ENCODE assay signal across 17 cellular contexts in the genomic region with DNA sequence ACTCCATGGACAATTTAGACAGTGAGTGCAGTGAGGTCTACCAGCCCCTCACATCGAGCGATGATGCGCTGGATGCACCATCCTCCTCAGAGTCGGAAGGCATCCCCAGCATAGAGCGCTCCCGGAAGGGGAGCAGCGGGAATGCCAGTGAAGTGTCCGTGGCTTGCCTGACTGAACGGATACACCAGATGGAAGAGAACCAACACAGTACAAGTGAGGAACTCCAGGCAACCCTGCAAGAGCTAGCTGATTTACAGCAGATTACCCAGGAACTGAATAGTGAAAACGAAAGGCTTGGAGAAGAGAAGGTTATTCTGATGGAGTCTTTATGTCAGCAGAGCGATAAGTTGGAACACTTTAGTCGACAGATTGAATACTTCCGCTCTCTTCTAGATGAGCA.
"Had no signal": no experiment of that assay in that cellular context is flagged by ENCODE, and none has a peak within 500 bp of the region (broad histone marks: within the 10 kb centered on the region; RNA-seq: fewer than 3 reads in every experiment).

No MANE protein-coding gene starts in this region.

- FAIRE-seq: TTC549 had no signal

- H3K4me1 Mint-ChIP-seq: neural progenitor cell had no signal

- H2AFZ ChIP-seq: neural progenitor cell had no signal

- ATAC-seq: activated CD8-positive, alpha-beta T cell treated with anti-CD3 and anti-CD28 coated beads, Interleukin-2, amount 10 ng/mL, durations not matched to agents 7 days and 5 days; body of pancreas; left ventricle myocardium superior had no signal

- H3K9me3 ChIP-seq: body of pancreas, colonic mucosa, prostate gland, SJSA1 had no signal

- H3K36me3 ChIP-seq: colonic mucosa had no signal

- H3K27me3 ChIP-seq: body of pancreas, colonic mucosa, neural progenitor cell, SJSA1 had no signal

- H3K9ac ChIP-seq: neural progenitor cell had no signal

- H3K27ac ChIP-seq: colonic mucosa, neural progenitor cell, prostate gland, SJSA1 had no signal

- H3K27me3 Mint-ChIP-seq: activated CD4-positive, alpha-beta T cell treated with anti-CD3 and anti-CD28 coated beads, Interleukin-2, amount 10 ng/mL, durations not matched to agents 24 days and 14 days; activated T-cell treated with anti-CD3 and anti-CD28 coated beads, Interleukin-2, amount 50 U/mL, for 24 hours; stimulated activated naive CD8-positive, alpha-beta T cell treated with anti-CD3 and anti-CD28 coated beads, Interleukin-15, Interleukin-2, amounts not matched to agents 100 ng/mL and 50 ng/mL, for 24 hours had no signal

- H3K4me1 ChIP-seq: colonic mucosa, neural progenitor cell, prostate gland had no signal

- DNase-seq: activated CD4-positive, alpha-beta T cell treated with anti-CD3 and anti-CD28 coated beads, Interleukin-2, amount 10 ng/mL, durations not matched to agents 24 days and 14 days; activated CD4-positive, CD25-positive, alpha-beta regulatory T cell; activated CD8-positive, alpha-beta T cell treated with anti-CD3 and anti-CD28 coated beads, Interleukin-2, amount 10 ng/mL, durations not matched to agents 7 days and 5 days; activated naive CD4-positive, alpha-beta T cell treated with anti-CD3 and anti-CD28 coated beads, Interleukin-2, amount 50 U/mL, for 16 hours; activated T-cell treated with anti-CD3 and anti-CD28 coated beads, Interleukin-2, amount 50 U/mL, for 24 hours; body of pancreas; colonic mucosa; left ventricle myocardium superior; right cardiac atrium; SW 1271; trophoblast cell had no signal

- H3K4me2 ChIP-seq: neural progenitor cell had no signal

- H3K9me3 Mint-ChIP-seq: activated CD4-positive, alpha-beta T cell treated with anti-CD3 and anti-CD28 coated beads, Interleukin-2, amount 10 ng/mL, durations not matched to agents 24 days and 14 days; activated T-cell treated with anti-CD3 and anti-CD28 coated beads, Interleukin-2, amount 50 U/mL, for 24 hours; stimulated activated naive CD8-positive, alpha-beta T cell treated with anti-CD3 and anti-CD28 coated beads, Interleukin-15, Interleukin-2, amounts not matched to agents 100 ng/mL and 50 ng/mL, for 24 hours had no signal

- H3K27ac Mint-ChIP-seq: activated CD4-positive, alpha-beta T cell treated with anti-CD3 and anti-CD28 coated beads, Interleukin-2, amount 10 ng/mL, durations not matched to agents 24 days and 14 days; activated CD8-positive, alpha-beta T cell treated with anti-CD3 and anti-CD28 coated beads, Interleukin-2, amount 10 ng/mL, durations not matched to agents 7 days and 5 days; neural progenitor cell; stimulated activated naive CD8-positive, alpha-beta T cell treated with anti-CD3 and anti-CD28 coated beads, Interleukin-15, Interleukin-2, amounts not matched to agents 100 ng/mL and 50 ng/mL, for 24 hours had no signal

- H3K4me3 Mint-ChIP-seq: activated CD4-positive, alpha-beta T cell treated with anti-CD3 and anti-CD28 coated beads, Interleukin-2, amount 10 ng/mL, durations not matched to agents 24 days and 14 days; activated CD8-positive, alpha-beta T cell treated with anti-CD3 and anti-CD28 coated beads, Interleukin-2, amount 10 ng/mL, durations not matched to agents 7 days and 5 days; activated T-cell treated with anti-CD3 and anti-CD28 coated beads, Interleukin-2, amount 50 U/mL, for 24 hours; neural progenitor cell; stimulated activated naive CD8-positive, alpha-beta T cell treated with anti-CD3 and anti-CD28 coated beads, Interleukin-15, Interleukin-2, amounts not matched to agents 100 ng/mL and 50 ng/mL, for 24 hours had no signal

- H3K4me3 ChIP-seq: body of pancreas, colonic mucosa, neural progenitor cell, prostate gland, SJSA1, skin epidermis had no signal
